17 cellular contexts compared by ENCODE assay signal in the genomic region with DNA sequence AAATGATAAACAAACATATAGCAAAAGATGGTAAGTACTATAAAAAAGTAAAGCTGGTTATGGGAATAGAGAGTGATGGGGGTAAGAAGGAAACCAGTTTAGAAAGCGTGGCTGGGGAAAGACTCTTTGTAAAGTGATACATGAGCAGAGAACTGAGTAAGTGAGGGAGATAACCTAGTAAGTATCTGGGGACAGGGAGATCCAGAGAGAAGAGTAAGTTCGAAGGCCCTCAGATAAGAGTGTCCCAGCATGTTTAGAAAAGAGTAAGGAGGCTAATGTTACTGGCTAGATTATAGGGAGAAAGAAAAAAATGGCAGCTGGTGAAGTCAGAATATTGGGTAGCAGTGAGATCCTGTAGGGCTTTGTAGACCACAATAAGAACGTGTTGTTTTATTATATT. TPM values are rescaled to one million over a fixed set of nuclear protein-coding genes. Genes with fewer than 3 reads are reported as not detected.
DNase-seq lines count a peak whose midpoint lies in the region; ATAC-seq, FAIRE-seq and TF ChIP-seq lines count a peak whose summit lies in the region.
"Had no signal": no experiment of that assay in that cellular context is flagged by ENCODE, and none has a peak within 500 bp of the region (broad histone marks: within the 10 kb centered on the region; RNA-seq: fewer than 3 reads in every experiment).

No MANE protein-coding gene starts in this region.

- TF ChIP-seq RAD21 in GM12878 (IDR thresholded peaks at IDR 0.05; ENCODE audit: insufficient read depth, low read depth, low read length) = no peak

- TF ChIP-seq EP300 in GM12878 (IDR thresholded peaks at IDR 0.05; ENCODE audit: borderline replicate concordance in 1 of 2, control insufficient read depth in 1 of 2, low read depth in 2 of 2, low read length in 2 of 2) = no peak

- no peaks in the 10 kb centered on the region for H3K27me3 Mint-ChIP-seq in activated naive CD4-positive, alpha-beta T cell treated with anti-CD3 and anti-CD28 coated beads, Interleukin-2, amount 50 U/mL, for 24 hours
- H3K27me3 Mint-ChIP-seq in activated naive CD4-positive, alpha-beta T cell treated with anti-CD3 and anti-CD28 coated beads for 36 hours (ENCODE audit: low read depth) = no peaks in the 10 kb centered on the region
- H3K27me3 Mint-ChIP-seq: CD8-positive, alpha-beta memory T cell had no signal

- H3K36me3 ChIP-seq in DOHH2 (ENCODE audit: control insufficient read depth, low read length) (no peaks in the 10 kb centered on the region), GM12878 (ENCODE audit: control insufficient read depth in 2 of 2, insufficient read depth in 2 of 2, low read length in 1 of 2) (no peaks in the 10 kb centered on the region), pancreas (no peaks in the 10 kb centered on the region)

- H3K9me3 ChIP-seq in DOHH2 (ENCODE audit: control insufficient read depth, insufficient read depth, low read length) (no peaks in the 10 kb centered on the region), GM12878 (replicated peaks; ENCODE audit: control insufficient read depth, insufficient read depth, low read length) (no peaks in the 10 kb centered on the region), pancreas (no peaks in the 10 kb centered on the region)
- H3K9me3 ChIP-seq: Caco-2 had no signal

- no peaks in the 10 kb centered on the region for H3K27me3 ChIP-seq in DOHH2 (ENCODE audit: control insufficient read depth, low read length)
- no peaks in the 10 kb centered on the region for H3K27me3 ChIP-seq in GM12878 (replicated peaks in 1 of 2; ENCODE audit: control insufficient read depth in 2 of 2, insufficient read depth in 2 of 2, low read length in 1 of 2)
- H3K27me3 ChIP-seq in pancreas = no peaks in the 10 kb centered on the region

- intact Hi-C loops in activated naive CD4-positive, alpha-beta T cell treated with anti-CD3 and anti-CD28 coated beads for 36 hours (cut with micrococcal nuclease) = no loop called here
- intact Hi-C loops in GM12878 (cut with micrococcal nuclease; ENCODE audit: unreplicated experiment) (no loop called here), pancreas (cut with DNase I) (no loop called here)

- CTCF ChIA-PET in activated naive CD4-positive, alpha-beta T cell treated with anti-CD3 and anti-CD28 coated beads for 36 hours (lab: Charles Lee) = interaction anchor here (1.0 to 1.5 kb wide), 3 partner anchors 15 to 19 kb away, joined by 3 to 4 read pairs (median 3); no protein-coding TSS in a partner anchor
- CTCF ChIA-PET in GM12878 (lab: Yijun Ruan, JAX) = interaction anchor here (0.6 to 6.5 kb wide), 4 partner anchors 16 to 102 kb away, joined by 3 to 73 read pairs (median 6); no protein-coding TSS in a partner anchor

- no peak for DNase-seq in activated naive CD4-positive, alpha-beta T cell treated with anti-CD3 and anti-CD28 coated beads for 36 hours
- DNase-seq in GM12878 (ENCODE audit: low read depth, low spot score) = no peak
- no peak for DNase-seq in NCI-H2171 (lab: John Stamatoyannopoulos, UW)
- no peak for DNase-seq in pancreas
- DNase-seq: AML-193; C1 segment of cervical spinal cord; Caco-2; CD8-positive, alpha-beta memory T cell; DMS53; H7 had no signal

- H3K4me3 ChIP-seq in DOHH2 (ENCODE audit: low read length) (no peak overlapping the region), GM12878 (no peak overlapping the region), pancreas (no peak overlapping the region)
- H3K4me3 ChIP-seq: GM23338 had no signal

- peaks cover 82% of the 10 kb centered on the region for H3K4me1 Mint-ChIP-seq in activated naive CD4-positive, alpha-beta T cell treated with anti-CD3 and anti-CD28 coated beads, Interleukin-2, amount 50 U/mL, for 24 hours
- H3K4me1 Mint-ChIP-seq in activated naive CD4-positive, alpha-beta T cell treated with anti-CD3 and anti-CD28 coated beads for 36 hours (ENCODE audit: low read depth) = peaks cover 42% of the 10 kb centered on the region
- H3K4me1 Mint-ChIP-seq: GM23338 had no signal

- no peaks in the 10 kb centered on the region for H3K9me2 ChIP-seq in DOHH2 (replicated peaks; ENCODE audit: control insufficient read depth, low read length)

- no peaks in the 10 kb centered on the region for H3K79me2 ChIP-seq in DOHH2 (ENCODE audit: control insufficient read depth, low read length)
- H3K79me2 ChIP-seq in GM12878 (ENCODE audit: control insufficient read depth, insufficient read depth, low read length) = no peaks in the 10 kb centered on the region

- peaks cover 57% of the 10 kb centered on the region for H3K4me1 ChIP-seq in DOHH2 (ENCODE audit: control insufficient read depth, low read length)
- peaks cover 3% of the 10 kb centered on the region for H3K4me1 ChIP-seq in GM12878 (ENCODE audit: control insufficient read depth, insufficient read depth, low read length)
- no peaks in the 10 kb centered on the region for H3K4me1 ChIP-seq in pancreas
- H3K4me1 ChIP-seq: Caco-2 had no signal

- SMC1A ChIA-PET in GM12878 (lab: Charles Lee; ENCODE audit: uncharacterized antibody, unreplicated experiment) = interaction anchor here (0.8 to 4.7 kb wide), 16 partner anchors 10 to 97 kb away, joined by 3 to 19 read pairs (median 4); no protein-coding TSS in a partner anchor

- WGBS in GM12878 (ENCODE audit: insufficient coverage, insufficient replicate concordance, low lambda C conversion rate, missing lambda C conversion rate) = 60% methylated on average over 3 of the region's 3 CpGs
- 70 to 72% methylated on average over 3 of the region's 3 CpGs for WGBS in pancreas, 2 donors

- TF ChIP-seq POLR2A in GM12878 (IDR thresholded peaks at IDR 0.05; ENCODE audit: low read depth, low read length) = no peak

- H2AFZ ChIP-seq in GM12878 (ENCODE audit: control insufficient read depth, low read depth, low read length) = peak overlapping the region; percentile 3; the same call in 1 of the 2 replicates
- H2AFZ ChIP-seq: GM23338 had no signal

- peak overlapping the region; percentile 48 for H3K27ac Mint-ChIP-seq in activated naive CD4-positive, alpha-beta T cell treated with anti-CD3 and anti-CD28 coated beads, Interleukin-2, amount 50 U/mL, for 24 hours
- H3K27ac Mint-ChIP-seq in activated naive CD4-positive, alpha-beta T cell treated with anti-CD3 and anti-CD28 coated beads for 36 hours = no peak overlapping the region
- H3K27ac Mint-ChIP-seq: GM23338, IgD-negative memory B cell had no signal

- peaks cover 17% of the 10 kb centered on the region for H3F3A ChIP-seq in DOHH2 (ENCODE audit: control insufficient read depth, insufficient read depth)

- RAD21 ChIA-PET in GM12878 (lab: Charles Lee; ENCODE audit: unreplicated experiment) = interaction anchor here (0.8 to 6.3 kb wide), 6 partner anchors 17 to 217 kb away, joined by 3 to 49 read pairs (median 4); no protein-coding TSS in a partner anchor

- H3K4me2 ChIP-seq in DOHH2 (ENCODE audit: low read length) (peak overlapping the region; percentile 23), GM12878 (ENCODE audit: control insufficient read depth, insufficient read depth) (no peak overlapping the region)
- H3K4me2 ChIP-seq: GM23338, KMS-11 had no signal

- no peak overlapping the region for H3K9ac ChIP-seq in GM12878 (ENCODE audit: control insufficient read depth, insufficient read depth, low read length)
- H3K9ac ChIP-seq: KMS-11 had no signal

- POLR2A ChIA-PET in GM12878 (lab: Charles Lee) = interaction anchor here (0.9 to 2.5 kb wide), 5 partner anchors 10 to 24 kb away, joined by 3 to 8 read pairs (median 4); no protein-coding TSS in a partner anchor

- ATAC-seq in GM12878 = no peak
- no peak for ATAC-seq in HG03439 (IDR thresholded peaks at IDR 0.05; ENCODE audit: unreplicated experiment)
- ATAC-seq in pancreas = no peak
- ATAC-seq: GM23338 had no signal

- no TSS peak for BruUV-seq in GM12878 (replicated peaks; lab: Mats Ljungman, UMichigan)

- no peak overlapping the region for H3K4me3 Mint-ChIP-seq in activated naive CD4-positive, alpha-beta T cell treated with anti-CD3 and anti-CD28 coated beads, Interleukin-2, amount 50 U/mL, for 24 hours
- H3K4me3 Mint-ChIP-seq in activated naive CD4-positive, alpha-beta T cell treated with anti-CD3 and anti-CD28 coated beads for 36 hours = no peak overlapping the region
- H3K4me3 Mint-ChIP-seq: CD8-positive, alpha-beta memory T cell; GM23338; IgD-negative memory B cell had no signal

- in situ Hi-C loops in GM12878 (cut with MboI) = no loop called here

- peaks cover 1% of the 10 kb centered on the region for H3K36me3 Mint-ChIP-seq in activated naive CD4-positive, alpha-beta T cell treated with anti-CD3 and anti-CD28 coated beads, Interleukin-2, amount 50 U/mL, for 24 hours
- H3K36me3 Mint-ChIP-seq in activated naive CD4-positive, alpha-beta T cell treated with anti-CD3 and anti-CD28 coated beads for 36 hours (ENCODE audit: low read depth) = no peaks in the 10 kb centered on the region
- H3K36me3 Mint-ChIP-seq: CD8-positive, alpha-beta memory T cell had no signal

- H3K9me3 Mint-ChIP-seq in activated naive CD4-positive, alpha-beta T cell treated with anti-CD3 and anti-CD28 coated beads, Interleukin-2, amount 50 U/mL, for 24 hours = peaks cover 4% of the 10 kb centered on the region
- H3K9me3 Mint-ChIP-seq in activated naive CD4-positive, alpha-beta T cell treated with anti-CD3 and anti-CD28 coated beads for 36 hours = no peaks in the 10 kb centered on the region
- H3K9me3 Mint-ChIP-seq: CD8-positive, alpha-beta memory T cell; GM23338; IgD-negative memory B cell had no signal

- TF ChIP-seq CTCF in DOHH2 (IDR thresholded peaks at IDR 0.05; ENCODE audit: low read depth, low read length, poor library complexity, severe bottlenecking) = no peak
- no peak for TF ChIP-seq CTCF in GM12878 (IDR thresholded peaks at IDR 0.05 in 2 of 3, conservative IDR thresholded peaks at IDR 0.05 in 1 of 3; ENCODE audit: control insufficient read depth in 2 of 3, extremely low read depth in 1 of 3, insufficient read depth in 1 of 3, low read depth in 3 of 3, low read length in 3 of 3)
- TF ChIP-seq CTCF in pancreas (IDR thresholded peaks at IDR 0.05) = no peak

- H4K20me1 ChIP-seq in DOHH2 (ENCODE audit: control insufficient read depth, insufficient read depth, low read depth, low read length) (no peaks in the 10 kb centered on the region), GM12878 (ENCODE audit: control insufficient read depth, insufficient read depth) (no peaks in the 10 kb centered on the region)

- H3K27ac ChIP-seq in DOHH2 (ENCODE audit: low read depth, low read length) (no peak overlapping the region), GM12878 (ENCODE audit: control insufficient read depth, insufficient read depth) (no peak overlapping the region), pancreas (no peak overlapping the region)
- H3K27ac ChIP-seq: 22Rv1, KMS-11 had no signal

- FAIRE-seq in GM12878 (lab: Jason Lieb, UNC) (no peak), pancreas (lab: Jason Lieb, UNC) (no peak)

RNA-seq across cellular contexts. Expression of a gene that starts 50.7 kb away (rescaled TPM):
- 100 to 1,000 TPM; 150 to 153 TPM for total RNA-seq in activated naive CD4-positive, alpha-beta T cell treated with anti-CD3 and anti-CD28 coated beads for 36 hours
- 177 and 182 TPM in 2 replicates for total RNA-seq in GM12878 (2013; cell fraction: nucleolus; rRNA removed)
- total RNA-seq in GM12878 (2014; rRNA removed) (67.9 and 90.2 TPM in 2 replicates), GM12878 (2014; rRNA removed; fragmentation: Illumina TruSeq; extraction: Trizol) (85.9 and 93.6 TPM in 2 replicates), GM12878 (2021) (68.1 and 79.1 TPM in 2 replicates), pancreas (10 to 100 TPM; 36.0 to 41.5 (median 40.6) TPM)
- 74.4 TPM for polyA plus RNA-seq in GM12878 (2011; ENCODE audit: low read depth)
- polyA plus RNA-seq in GM12878 (2011; rRNA removed) (106 and 146 TPM in 2 replicates), GM12878 (2014; fragmentation: Illumina TruSeq; extraction: Trizol) (74.0 and 96.1 TPM in 2 replicates), GM12878 (2014; fragmentation: Nextera tagmentation; extraction: Ambion mirVana) (10 to 100 TPM; 58.7 to 83.6 TPM), GM12878 (2014; rRNA removed) (53.4 and 71.1 TPM in 2 replicates), GM12878 (2016; fragmentation: Nextera tagmentation; extraction: Ambion mirVana) (100 to 1,000 TPM; 132 to 142 TPM), pancreas (10 to 100 TPM; 10.3 to 18.0 TPM)
- 36.2 and 41.1 TPM in 2 replicates for polyA plus RNA-seq in GM12878 (2011; cell fraction: cytosol; rRNA removed)
- 53.7 and 60.6 TPM in 2 replicates for polyA plus RNA-seq in GM12878 (2011; cell fraction: nucleus; rRNA removed)
- polyA plus RNA-seq in GM12878 (2012) = 51.2 and 61.3 TPM in 2 replicates
- 92.4 and 120 TPM in 2 replicates for polyA minus RNA-seq in GM12878 (2011; rRNA and poly(A)+ RNA removed)
- polyA minus RNA-seq in GM12878 (2011; cell fraction: cytosol; rRNA and poly(A)+ RNA removed) = 40.5 and 42.4 TPM in 2 replicates
- polyA minus RNA-seq in GM12878 (2011; cell fraction: nucleus; rRNA and poly(A)+ RNA removed) = 58.0 and 75.3 TPM in 2 replicates
